10 cellular contexts compared by ENCODE assay signal in genomic region chr4:121278811-121279368, GRCh38.
DNase-seq lines count a peak whose midpoint lies in the region; ATAC-seq, FAIRE-seq and TF ChIP-seq lines count a peak whose summit lies in the region.
"Had no signal": no experiment of that assay in that cellular context is flagged by ENCODE, and none has a peak within 500 bp of the region (broad histone marks: within the 10 kb centered on the region; RNA-seq: fewer than 3 reads in every experiment).

No MANE protein-coding gene starts in this region.

- no peaks in the 10 kb centered on the region for H3K36me3 ChIP-seq in adipocyte (ENCODE audit: control insufficient read depth, insufficient read depth, low read length, severe bottlenecking)
- no peaks in the 10 kb centered on the region for H3K36me3 ChIP-seq in small intestine (ENCODE audit: control insufficient read depth in 2 of 2, insufficient read depth in 2 of 2, low read length in 2 of 2)
- H3K36me3 ChIP-seq in mesendoderm (ENCODE audit: control insufficient read depth, insufficient read depth, low read length), result no peaks in the 10 kb centered on the region

- H3K56ac ChIP-seq in mesendoderm (ENCODE audit: low read length), result no peak overlapping the region

- no peak for TF ChIP-seq CTCF in GM10248 (IDR thresholded peaks at IDR 0.05; ENCODE audit: control extremely low read depth, extremely low read depth, low read depth, missing control alignments)

- peak; percentile 53 for FAIRE-seq in GM19239 (lab: Jason Lieb, UNC)
- FAIRE-seq in small intestine (lab: Jason Lieb, UNC), result no peak
- FAIRE-seq: RCC 7860 had no signal

- H3K9me3 ChIP-seq in adipocyte (ENCODE audit: control insufficient read depth, low read length) (no peaks in the 10 kb centered on the region), small intestine (ENCODE audit: control insufficient read depth, low read depth) (no peaks in the 10 kb centered on the region)

- no peak overlapping the region for H3K4me3 ChIP-seq in adipocyte (ENCODE audit: low read length)
- no peak overlapping the region for H3K4me3 ChIP-seq in small intestine (ENCODE audit: low read depth in 1 of 2, low read length in 2 of 2)
- no peak overlapping the region for H3K4me3 ChIP-seq in mesendoderm (ENCODE audit: low read length)

- DNase-seq in GM10248 (ENCODE audit: extremely low spot score) (peak; percentile 39), GM19239 (ENCODE audit: insufficient read length, low spot score) (peak; percentile 13), adipocyte (ENCODE audit: low read depth) (peak; percentile 39), D341Med (ENCODE audit: low spot score) (no peak), small intestine (no peak), DMS114 treated with DMSO at 0.1 percent for 48 hours (lab: John Stamatoyannopoulos, UW; ENCODE audit: unreplicated experiment) (no peak), mesendoderm (no peak)

- POLR2A ChIA-PET in GM10248 (lab: Yijun Ruan, JAX), result no interaction called here

- no peak overlapping the region for H3K4me2 ChIP-seq in mesendoderm (ENCODE audit: low read length)
- H3K4me2 ChIP-seq: KMS-11 had no signal

- no peak overlapping the region for H3K4ac ChIP-seq in mesendoderm (ENCODE audit: low read depth, low read length)

- H2BK120ac ChIP-seq in mesendoderm (ENCODE audit: low read depth, low read length), result no peak overlapping the region

- H3K23ac ChIP-seq in mesendoderm (ENCODE audit: low read length), result no peak overlapping the region

- no peak overlapping the region for H2BK15ac ChIP-seq in mesendoderm (replicated peaks; ENCODE audit: low read depth)

- CTCF ChIA-PET in GM10248 (lab: Yijun Ruan, JAX), result interaction anchor here (1.3 kb wide), 2 partner anchors 24 to 30 kb away, joined by 4 to 5 read pairs; no protein-coding TSS in a partner anchor

- peak; percentile 94 for ATAC-seq in HG02884 (IDR thresholded peaks at IDR 0.05; ENCODE audit: unreplicated experiment)

- H2AK5ac ChIP-seq in mesendoderm (ENCODE audit: low read length), result no peak overlapping the region

- no peak overlapping the region for H4K5ac ChIP-seq in mesendoderm (ENCODE audit: low read length)

- no peak overlapping the region for H4K8ac ChIP-seq in mesendoderm (ENCODE audit: low read depth, low read length)

- no peak overlapping the region for H3K9ac ChIP-seq in adipocyte (ENCODE audit: low read length)
- H3K9ac ChIP-seq in mesendoderm (ENCODE audit: low read length), result no peak overlapping the region
- H3K9ac ChIP-seq: KMS-11 had no signal

- H3K27me3 ChIP-seq in adipocyte (replicated peaks; ENCODE audit: control insufficient read depth, insufficient read depth, low read length), result peaks cover 8% of the 10 kb centered on the region
- H3K27me3 ChIP-seq in small intestine (ENCODE audit: control insufficient read depth in 2 of 2, insufficient read depth in 2 of 2, low read length in 2 of 2), result no peaks in the 10 kb centered on the region
- H3K27me3 ChIP-seq in mesendoderm (ENCODE audit: insufficient read depth, low read length, poor library complexity), result no peaks in the 10 kb centered on the region

- H3K27ac ChIP-seq in small intestine (ENCODE audit: low read depth in 1 of 2, low read length in 1 of 2) (no peak overlapping the region), mesendoderm (ENCODE audit: low read depth, low read length) (no peak overlapping the region)
- H3K27ac ChIP-seq: KMS-11 had no signal

- no peaks in the 10 kb centered on the region for H3K79me1 ChIP-seq in mesendoderm (ENCODE audit: low read length)

- no peak overlapping the region for H2BK5ac ChIP-seq in mesendoderm (ENCODE audit: low read length)

- 71 to 74% (median 74%) methylated on average over 4 of the region's 4 CpGs for WGBS in small intestine, 3 donors
- no CpG with 5 or more reads among the region's 4 CpGs for WGBS in mesendoderm (ENCODE audit: extremely low coverage, insufficient coverage, low lambda C conversion rate)

- no peak overlapping the region for H3K18ac ChIP-seq in mesendoderm (ENCODE audit: low read length)

- no peaks in the 10 kb centered on the region for H3K79me2 ChIP-seq in mesendoderm (ENCODE audit: control insufficient read depth, insufficient read depth, low read length)

- H3K4me1 ChIP-seq in adipocyte (ENCODE audit: control insufficient read depth, insufficient read depth, low read length), result no peaks in the 10 kb centered on the region
- H3K4me1 ChIP-seq in small intestine (ENCODE audit: control insufficient read depth in 2 of 2, insufficient read depth in 1 of 2, low read depth in 1 of 2, low read length in 1 of 2), result no peaks in the 10 kb centered on the region
- H3K4me1 ChIP-seq in mesendoderm (ENCODE audit: control insufficient read depth, low read depth, low read length), result no peaks in the 10 kb centered on the region

Comparison
In these comparisons a context has a peak if more than half of its experiments do, and no peak if none do; other contexts are left out.
1. DNase-seq: peak in GM10248 (single experiment), GM19239 (single experiment) and adipocyte (single experiment); none in D341Med (single experiment), small intestine (single experiment), DMS114 treated with DMSO at 0.1 percent for 48 hours (single experiment) and mesendoderm (single experiment).